ENCODE assay signal across 6 cellular contexts in the genomic region with DNA sequence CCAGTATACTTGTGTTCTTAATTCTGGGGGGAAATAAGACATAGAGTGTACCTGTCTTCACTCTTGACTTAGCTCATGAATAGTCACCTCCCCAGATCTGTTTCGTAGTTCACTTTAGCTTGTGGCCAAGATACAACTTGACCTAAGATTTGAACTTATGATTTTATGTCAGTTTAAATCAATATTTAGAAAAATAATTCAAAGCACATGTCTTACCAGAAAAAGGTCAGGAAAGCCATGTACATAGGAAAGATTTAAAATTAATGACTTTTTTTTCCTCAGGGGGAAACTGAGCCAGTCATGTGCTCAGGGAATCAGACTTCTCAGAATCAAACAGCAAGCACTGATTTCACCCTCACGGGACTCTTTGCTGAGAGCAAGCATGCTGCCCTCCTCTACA. TPM values are rescaled to one million over a fixed set of nuclear protein-coding genes. Genes with fewer than 3 reads are reported as not detected.
"Had no signal": no experiment of that assay in that cellular context is flagged by ENCODE, and none has a peak within 500 bp of the region (broad histone marks: within the 10 kb centered on the region; RNA-seq: fewer than 3 reads in every experiment).

A gene with protein sequence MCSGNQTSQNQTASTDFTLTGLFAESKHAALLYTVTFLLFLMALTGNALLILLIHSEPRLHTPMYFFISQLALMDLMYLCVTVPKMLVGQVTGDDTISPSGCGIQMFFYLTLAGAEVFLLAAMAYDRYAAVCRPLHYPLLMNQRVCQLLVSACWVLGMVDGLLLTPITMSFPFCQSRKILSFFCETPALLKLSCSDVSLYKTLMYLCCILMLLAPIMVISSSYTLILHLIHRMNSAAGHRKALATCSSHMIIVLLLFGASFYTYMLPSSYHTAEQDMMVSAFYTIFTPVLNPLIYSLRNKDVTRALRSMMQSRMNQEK (plus strand): TSS at position 301 of the 400 bp plus-strand sequence. CDS start 0 bp downstream, at position 301.

RNA-seq across cellular contexts. Expression of the gene that starts here (rescaled TPM):
- polyA plus RNA-seq: endothelial cell of umbilical vein, esophagus, fibroblast of lung, foreskin keratinocyte, heart left ventricle, heart right ventricle had no signal
